Comparison of ENCODE assay signal across 8 cellular contexts in the genomic region with DNA sequence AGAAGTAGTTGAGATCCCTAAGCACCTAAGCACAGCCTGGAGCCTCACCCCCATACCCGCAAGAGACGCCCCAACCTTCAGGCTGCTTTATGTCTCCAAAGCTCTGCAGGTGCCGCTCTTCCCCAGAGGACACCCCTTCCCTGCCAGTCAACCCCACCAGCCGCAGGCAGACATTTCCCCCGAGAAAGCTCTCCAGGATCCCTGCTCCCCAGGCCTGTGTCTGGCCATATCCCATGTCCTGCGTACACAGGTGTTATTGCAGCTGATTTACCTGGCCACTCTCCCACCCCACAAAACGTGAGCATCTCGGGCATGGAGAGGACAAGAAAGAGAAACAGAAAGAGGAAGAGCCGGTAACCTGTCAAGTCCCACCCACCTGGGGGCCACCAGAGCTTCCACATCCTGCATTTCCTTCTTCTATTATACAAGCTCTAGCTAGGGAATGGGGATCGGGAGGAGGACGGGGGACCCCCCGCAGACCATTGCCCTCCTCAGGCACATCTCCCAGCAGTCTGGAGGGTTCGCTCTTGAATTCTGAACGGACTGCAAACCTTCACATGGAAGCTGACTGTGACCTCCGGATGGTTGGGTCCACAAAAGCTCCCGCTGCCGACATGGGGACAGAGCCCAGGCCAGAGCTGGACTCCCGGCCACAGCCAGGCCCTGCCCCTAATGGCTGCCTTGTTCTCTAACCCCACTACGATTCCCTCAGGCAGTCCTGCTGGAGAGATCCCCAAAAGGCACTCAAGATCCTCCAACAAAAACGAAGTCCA. TPM values are rescaled to one million over a fixed set of nuclear protein-coding genes. Genes with fewer than 3 reads are reported as not detected.
DNase-seq lines count a peak whose midpoint lies in the region; ATAC-seq and TF ChIP-seq lines count a peak whose summit lies in the region.

No MANE protein-coding gene starts in this region.

- DNase-seq in activated naive CD4-positive, alpha-beta T cell treated with Interleukin-2 at 50 U/mL for 16 hours: peak; percentile 46
- no peak for DNase-seq in activated naive CD4-positive, alpha-beta T cell (lab: John Stamatoyannopoulos, UW)
- no peak for DNase-seq in chondrocyte (ENCODE audit: low spot score)
- no peak for DNase-seq in thoracic aorta (ENCODE audit: low spot score)
- no peak for DNase-seq in NCI-H1436 (lab: John Stamatoyannopoulos, UW)
- no peak for DNase-seq in NCI-H526 treated with DMSO at 0.1 percent for 48 hours (lab: John Stamatoyannopoulos, UW)
- no peak for DNase-seq in DMS79 treated with DMSO at 0.1 percent for 48 hours (lab: John Stamatoyannopoulos, UW)

- no peaks in the 10 kb centered on the region for H3K36me3 Mint-ChIP-seq in chondrocyte (ENCODE audit: low read depth)

- H3K9me3 ChIP-seq in thoracic aorta: no peaks in the 10 kb centered on the region

- H3K4me3 ChIP-seq in KMS-11 (IDR thresholded peaks at IDR 0.05; ENCODE audit: insufficient read depth, low read depth, low read length) (no peak overlapping the region), thoracic aorta (peak overlapping the region; percentile 39)

- no peak for ATAC-seq in thoracic aorta (ENCODE audit: insufficient number of reproducible peaks, low FRiP score, low read depth)

- peaks cover 8% of the 10 kb centered on the region; the same call in 1 of the 2 replicates for H4K20me1 ChIP-seq in KMS-11 (ENCODE audit: insufficient read depth)

- H3K27ac ChIP-seq in KMS-11 (no peak overlapping the region), thoracic aorta (no peak overlapping the region)

- no peaks in the 10 kb centered on the region for H3K27me3 ChIP-seq in KMS-11 (ENCODE audit: insufficient read depth, low read depth)
- no peaks in the 10 kb centered on the region for H3K27me3 ChIP-seq in thoracic aorta (replicated peaks; ENCODE audit: insufficient read depth)

- H3K4me2 ChIP-seq in KMS-11: peak overlapping the region; percentile 33; the same call in 1 of the 2 replicates

- TF ChIP-seq CTCF in KMS-11 (conservative IDR thresholded peaks at IDR 0.05; ENCODE audit: low read depth, low read length) (no peak), chondrocyte (IDR thresholded peaks at IDR 0.05) (no peak), thoracic aorta (IDR thresholded peaks at IDR 0.05) (no peak)

- peaks cover 18% of the 10 kb centered on the region for H3K4me1 Mint-ChIP-seq in chondrocyte (ENCODE audit: low read depth)

- H2AFZ ChIP-seq in KMS-11 (ENCODE audit: low read depth): no peak overlapping the region

- no peak overlapping the region for H3K4me3 Mint-ChIP-seq in chondrocyte (ENCODE audit: unreplicated experiment)

- H3K79me2 ChIP-seq in KMS-11 (ENCODE audit: insufficient read depth, low read depth): peaks cover 93% of the 10 kb centered on the region

- H3K27ac Mint-ChIP-seq in chondrocyte (ENCODE audit: unreplicated experiment): peak overlapping the region; percentile 23

- H3K27me3 Mint-ChIP-seq in chondrocyte (ENCODE audit: low read depth): peaks cover 12% of the 10 kb centered on the region

- H3K4me1 ChIP-seq in KMS-11 (ENCODE audit: low read depth, poor library complexity, severe bottlenecking) (peaks cover 55% of the 10 kb centered on the region), thoracic aorta (ENCODE audit: control insufficient read depth in 1 of 2, low read depth in 2 of 2) (peaks cover 0 to 20% of the 10 kb centered on the region in 2 donors)

- no peaks in the 10 kb centered on the region for H3K9me3 Mint-ChIP-seq in chondrocyte (ENCODE audit: low read depth)

- H3K36me3 ChIP-seq in KMS-11 (ENCODE audit: insufficient read depth) (no peaks in the 10 kb centered on the region), thoracic aorta (no peaks in the 10 kb centered on the region)

- H3K9ac ChIP-seq in KMS-11: no peak overlapping the region

RNA-seq across cellular contexts. Expression of gene CCDC88C, which starts 17.6 kb away (rescaled TPM):
- total RNA-seq in chondrocyte: 1.1 to 3.6 TPM (median 2.3 TPM) in 3 replicates
- 10 to 100 TPM in 1 of 2 donors, 1 to 10 TPM in 1; 3.7 to 11.5 TPM for total RNA-seq in thoracic aorta
